ENCODE assay signal across 9 cellular contexts in genomic region chr20:14336667-14337066, GRCh38. TPM values are rescaled to one million over a fixed set of nuclear protein-coding genes. Genes with fewer than 3 reads are reported as not detected.
DNase-seq lines count a peak whose midpoint lies in the region; ATAC-seq and TF ChIP-seq lines count a peak whose summit lies in the region.
"Had no signal": no experiment of that assay in that cellular context is flagged by ENCODE, and none has a peak within 500 bp of the region (broad histone marks: within the 10 kb centered on the region; RNA-seq: fewer than 3 reads in every experiment).

No MANE protein-coding gene starts in this region.

- H3K4me1 ChIP-seq in DOHH2 (ENCODE audit: control insufficient read depth, low read length) (no peaks in the 10 kb centered on the region), PC-3 (ENCODE audit: insufficient read depth, low read length) (peaks cover 15% of the 10 kb centered on the region), psoas muscle (no peaks in the 10 kb centered on the region)

- WGBS in psoas muscle, 3 donors: 14 to 41% (median 14%) methylated on average over 4 of the region's 4 CpGs

- peak overlapping the region; percentile 63; the same call in 1 of the 2 replicates for H3K4me2 ChIP-seq in DOHH2 (ENCODE audit: low read length)
- H3K4me2 ChIP-seq in PC-3 (ENCODE audit: low read length): peak overlapping the region; percentile 85

- ATAC-seq in PC-3 (peak; percentile 78), psoas muscle (peak in 2 of 4 donors; percentile 45 to 51), GM19452 (IDR thresholded peaks at IDR 0.05; ENCODE audit: unreplicated experiment) (no peak), GM21528 (IDR thresholded peaks at IDR 0.05; ENCODE audit: low FRiP score, unreplicated experiment) (no peak)

- POLR2A ChIA-PET in PC-3 (lab: Charles Lee; ENCODE audit: unreplicated experiment): no interaction called here

- H3F3A ChIP-seq in DOHH2 (ENCODE audit: control insufficient read depth, insufficient read depth): no peaks in the 10 kb centered on the region
- H3F3A ChIP-seq in PC-3 (ENCODE audit: low read length, unreplicated experiment): no peaks in the 10 kb centered on the region

- peak overlapping the region; percentile 67 for H3K9ac ChIP-seq in PC-3 (ENCODE audit: low read length)

- H3K4me3 ChIP-seq in DOHH2 (ENCODE audit: low read length) (no peak overlapping the region), PC-3 (ENCODE audit: low read length) (peak overlapping the region; percentile 75), fibroblast of villous mesenchyme (ENCODE audit: low read depth, low read length) (peak overlapping the region; percentile 71), psoas muscle (peak overlapping the region; percentile 64)

- no peaks in the 10 kb centered on the region for H3K4me1 Mint-ChIP-seq in CD14-positive monocyte

- no peaks in the 10 kb centered on the region for H3K9me2 ChIP-seq in DOHH2 (replicated peaks; ENCODE audit: control insufficient read depth, low read length)
- H3K9me2 ChIP-seq in PC-3 (replicated peaks; ENCODE audit: low read length): no peaks in the 10 kb centered on the region

- no peak for TF ChIP-seq CTCF in DOHH2 (IDR thresholded peaks at IDR 0.05; ENCODE audit: low read depth, low read length, poor library complexity, severe bottlenecking)
- TF ChIP-seq CTCF in PC-3 (conservative IDR thresholded peaks at IDR 0.05; ENCODE audit: low read depth, low read length): no peak; the same call in 1 of the 2 replicates
- no peak for TF ChIP-seq CTCF in fibroblast of villous mesenchyme (IDR thresholded peaks at IDR 0.05; ENCODE audit: insufficient read depth, low read depth, low read length)
- TF ChIP-seq CTCF in psoas muscle (IDR thresholded peaks at IDR 0.05): no peak
- no peak for TF ChIP-seq CTCF in CD14-positive monocyte (IDR thresholded peaks at IDR 0.05)

- H3K79me2 ChIP-seq in DOHH2 (ENCODE audit: control insufficient read depth, low read length): no peaks in the 10 kb centered on the region
- peaks cover 3% of the 10 kb centered on the region; the same call in 1 of the 2 replicates for H3K79me2 ChIP-seq in PC-3 (ENCODE audit: low read length)

- BruUV-seq in PC-3 (replicated peaks; lab: Mats Ljungman, UMichigan): no TSS peak

- H4K20me1 ChIP-seq in DOHH2 (ENCODE audit: control insufficient read depth, insufficient read depth, low read depth, low read length) (no peaks in the 10 kb centered on the region), PC-3 (ENCODE audit: low read length) (no peaks in the 10 kb centered on the region)

- H2AFZ ChIP-seq in PC-3 (ENCODE audit: low read length): peak overlapping the region; percentile 85

- H3K27me3 Mint-ChIP-seq in CD14-positive monocyte (ENCODE audit: low read depth in 3 of 3): peaks cover 0 to 2% (median 0%) of the 10 kb centered on the region in 3 donors

- intact Hi-C loops in PC-3 (cut with micrococcal nuclease) (loop anchor here (1.0 to 5.0 kb wide), 11 partner anchors 91 to 1594 kb away; no protein-coding TSS in a partner anchor), psoas muscle (cut with DNase I) (loop anchor here in 1 of 2 donors (10.0 kb wide), 1 partner anchor 538 kb away; no protein-coding TSS in a partner anchor), CD14-positive monocyte (cut with micrococcal nuclease) (no loop called here)

- H3K27ac Mint-ChIP-seq in CD14-positive monocyte: no peak overlapping the region

- CTCF ChIA-PET in PC-3 (lab: Charles Lee): interaction anchor here (0.5 to 2.0 kb wide), 15 partner anchors 70 to 1591 kb away, joined by 3 to 12 read pairs (median 3); no protein-coding TSS in a partner anchor

- H3K9me3 Mint-ChIP-seq in CD14-positive monocyte: no peaks in the 10 kb centered on the region

- no peaks in the 10 kb centered on the region for H3K36me3 Mint-ChIP-seq in CD14-positive monocyte

- H3K36me3 ChIP-seq in DOHH2 (ENCODE audit: control insufficient read depth, low read length): no peaks in the 10 kb centered on the region
- no peaks in the 10 kb centered on the region for H3K36me3 ChIP-seq in PC-3 (ENCODE audit: low read depth, low read length)
- H3K36me3 ChIP-seq in psoas muscle (ENCODE audit: insufficient read depth in 1 of 2, low read depth in 1 of 2): no peaks in the 10 kb centered on the region
- H3K36me3 ChIP-seq: neutrophil had no signal

- H3K9me3 ChIP-seq in DOHH2 (ENCODE audit: control insufficient read depth, insufficient read depth, low read length): no peaks in the 10 kb centered on the region
- H3K9me3 ChIP-seq in PC-3 (ENCODE audit: low read length): no peaks in the 10 kb centered on the region
- H3K9me3 ChIP-seq in psoas muscle: no peaks in the 10 kb centered on the region
- H3K9me3 ChIP-seq: neutrophil had no signal

- DNase-seq in PC-3: peak; percentile 63
- DNase-seq in fibroblast of villous mesenchyme (ENCODE audit: low read depth): peak; percentile 17
- no peak for DNase-seq in psoas muscle
- DNase-seq in central memory CD4-positive, alpha-beta T cell: no peak
- no peak for DNase-seq in CD14-positive monocyte (ENCODE audit: low spot score)

- H3K4me3 Mint-ChIP-seq in CD14-positive monocyte: no peak overlapping the region

- H3K27me3 ChIP-seq in DOHH2 (ENCODE audit: control insufficient read depth, low read length): peaks cover 2% of the 10 kb centered on the region; the same call in 1 of the 2 replicates
- no peaks in the 10 kb centered on the region for H3K27me3 ChIP-seq in PC-3 (ENCODE audit: low read length)
- H3K27me3 ChIP-seq in psoas muscle (ENCODE audit: insufficient read depth in 3 of 3, low read length in 2 of 3): no peaks in the 10 kb centered on the region
- H3K27me3 ChIP-seq: neutrophil had no signal

- H3K27ac ChIP-seq in DOHH2 (ENCODE audit: low read depth, low read length): no peak overlapping the region
- H3K27ac ChIP-seq in PC-3 (ENCODE audit: low read length): peak overlapping the region; percentile 44
- H3K27ac ChIP-seq in psoas muscle: peak overlapping the region; percentile 33
- H3K27ac ChIP-seq: neutrophil had no signal

RNA-seq across cellular contexts. Expression of gene FLRT3, which starts 0.7 kb away (rescaled TPM):
- total RNA-seq in PC-3 (2014; rRNA removed): 2.6 and 2.8 TPM in 2 replicates
- 2.2 and 2.6 TPM in 2 replicates for total RNA-seq in fibroblast of villous mesenchyme
- total RNA-seq in psoas muscle: 1 to 10 TPM in 3 of 4 donors, under 1 TPM in 1; 0.91 to 3.1 (median 2.1) TPM
- 1 to 10 TPM in 2 of 3 donors, under 1 TPM in 1; 0.31 to 1.0 (median 1.0) TPM for polyA plus RNA-seq in psoas muscle
- polyA plus RNA-seq in CD14-positive monocyte: not detected

Comparison
In these comparisons a context has a peak if more than half of its experiments do, and no peak if none do; other contexts are left out.
1. DNase-seq: peak in PC-3 (single experiment) and fibroblast of villous mesenchyme (single experiment); none in psoas muscle (0 of 2), central memory CD4-positive, alpha-beta T cell (single experiment) and CD14-positive monocyte (single experiment).